ENCODE assay signal across 8 cellular contexts in the genomic region with DNA sequence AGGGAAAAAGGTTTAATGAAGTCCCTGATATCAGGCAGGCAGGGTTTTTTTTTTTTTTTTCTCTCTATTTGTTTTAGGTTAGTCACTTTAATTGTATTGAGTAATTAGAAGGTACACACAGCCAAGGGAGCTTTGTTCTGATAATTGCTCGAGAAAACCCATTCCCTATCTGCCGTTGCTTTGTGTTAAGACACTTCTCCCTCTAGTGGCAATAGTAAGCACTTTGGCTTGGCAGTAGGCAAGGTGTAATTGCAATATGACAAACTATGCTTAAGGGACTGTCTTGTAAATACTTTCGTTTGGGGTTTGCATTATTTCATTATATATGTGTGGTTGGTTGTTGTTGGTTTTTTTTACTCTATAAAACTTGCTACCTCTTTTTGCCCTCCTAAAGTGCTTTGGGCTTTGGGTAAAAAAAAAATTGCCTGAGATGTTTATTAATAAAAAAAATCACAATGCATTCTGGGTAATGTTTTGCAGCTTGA.
DNase-seq lines count a peak whose midpoint lies in the region; ATAC-seq lines count a peak whose summit lies in the region.

No MANE protein-coding gene starts in this region.

- ATAC-seq in Right ventricle myocardium inferior (peak; percentile 71), HG03432 (IDR thresholded peaks at IDR 0.05; ENCODE audit: unreplicated experiment) (no peak)

- DNase-seq in Right ventricle myocardium inferior (ENCODE audit: missing footprints) = no peak
- DNase-seq in cardiac septum (ENCODE audit: low spot score) = no peak
- DNase-seq in M059J (ENCODE audit: low read depth) = peak; percentile 74
- peak; percentile 88 for DNase-seq in RKO (ENCODE audit: low spot score)
- peak; percentile 65 to 83 for DNase-seq in T47D (ENCODE audit: low read depth in 1 of 2, low spot score in 1 of 2)
- DNase-seq in iPS-NIHi11 (ENCODE audit: low spot score) = peak; percentile 83
- DNase-seq in stimulated activated CD4-positive, alpha-beta T cell treated with anti-CD3 and anti-CD28 coated beads, Interleukin-4, amount 100 ng/mL, for 24 hours = peak; percentile 39

- intact Hi-C loops in Right ventricle myocardium inferior (cut with DNase I) = loop anchor here (1.0 kb wide), 1 partner anchor 253 kb away; no protein-coding TSS in a partner anchor
- intact Hi-C loops in cardiac septum (cut with DNase I) = loop anchor here (5.0 kb wide), 1 partner anchor 255 kb away; no protein-coding TSS in a partner anchor

- in situ Hi-C loops in T47D (cut with HindIII; ENCODE audit: low pct_unique_long_range_greater_than_20kb, low sequenced_read_pairs) = no loop called here

Comparison
In these comparisons a context has a peak if more than half of its experiments do, and no peak if none do; other contexts are left out.
1. DNase-seq: peak in M059J (single experiment), RKO (single experiment), T47D (2 of 2), iPS-NIHi11 (single experiment) and stimulated activated CD4-positive, alpha-beta T cell treated with anti-CD3 and anti-CD28 coated beads, Interleukin-4, amount 100 ng/mL, for 24 hours (single experiment); none in Right ventricle myocardium inferior (single experiment) and cardiac septum (single experiment).